In the genomic region with DNA sequence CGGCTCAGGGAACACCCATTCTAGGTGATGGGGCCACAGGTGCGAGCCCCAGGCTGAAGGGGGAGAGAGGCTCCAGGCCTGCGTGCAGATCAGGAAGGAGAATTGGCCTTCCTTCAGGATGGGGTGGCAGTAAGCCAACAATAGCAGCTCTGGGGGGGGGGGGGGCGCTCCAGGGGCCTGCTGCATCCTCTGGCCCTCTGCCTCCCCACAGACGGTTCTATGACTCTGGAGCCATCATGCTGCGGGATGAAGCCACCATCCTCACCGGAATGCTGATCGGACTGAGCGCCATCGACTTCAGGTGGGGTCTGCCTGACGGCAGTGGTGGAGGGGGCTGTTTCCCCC, we compare ENCODE assay signal across 14 cellular contexts. TPM values are rescaled to one million over a fixed set of nuclear protein-coding genes. Genes with fewer than 3 reads are reported as not detected.
DNase-seq lines count a peak whose midpoint lies in the region; ATAC-seq, FAIRE-seq and TF ChIP-seq lines count a peak whose summit lies in the region.
"Had no signal": no experiment of that assay in that cellular context is flagged by ENCODE, and none has a peak within 500 bp of the region (broad histone marks: within the 10 kb centered on the region; RNA-seq: fewer than 3 reads in every experiment).

No MANE protein-coding gene starts in this region.

- peaks cover 19% of the 10 kb centered on the region for H3K27me3 Mint-ChIP-seq in activated naive CD8-positive, alpha-beta T cell
- peaks cover 54% of the 10 kb centered on the region for H3K27me3 Mint-ChIP-seq in activated naive CD8-positive, alpha-beta T cell treated with anti-CD3 and anti-CD28 coated beads for 36 hours
- peaks cover 69% of the 10 kb centered on the region for H3K27me3 Mint-ChIP-seq in stimulated activated memory B cell treated with anti-CD40 and anti-IgM and Interleukin-4, amounts not matched to agents 10 μg/mL and 1 μg/mL and 100 μg/mL, for 72 hours

- intact Hi-C loops in OCI-LY7 (cut with micrococcal nuclease; ENCODE audit: unreplicated experiment) = no loop called here

- ATAC-seq in stimulated activated memory B cell treated with anti-CD40 and anti-IgM and Interleukin-4, amounts not matched to agents 10 μg/mL and 1 μg/mL and 100 μg/mL, for 72 hours = no peak
- ATAC-seq in HG03108 (IDR thresholded peaks at IDR 0.05; ENCODE audit: unreplicated experiment) = no peak

- TF ChIP-seq CTCF in OCI-LY7 (conservative IDR thresholded peaks at IDR 0.05; ENCODE audit: low read length) = no peak
- TF ChIP-seq CTCF in epithelial cell of proximal tubule (conservative IDR thresholded peaks at IDR 0.05; ENCODE audit: low read depth, low read length) = no peak

- peak overlapping the region; percentile 71 for H3K4me3 Mint-ChIP-seq in activated naive CD8-positive, alpha-beta T cell
- H3K4me3 Mint-ChIP-seq in activated naive CD8-positive, alpha-beta T cell treated with anti-CD3 and anti-CD28 coated beads for 36 hours = no peak overlapping the region
- peak overlapping the region; percentile 18 for H3K4me3 Mint-ChIP-seq in stimulated activated memory B cell treated with anti-CD40 and anti-IgM and Interleukin-4, amounts not matched to agents 10 μg/mL and 1 μg/mL and 100 μg/mL, for 72 hours

- no peaks in the 10 kb centered on the region for H3K9me3 Mint-ChIP-seq in activated naive CD8-positive, alpha-beta T cell (ENCODE audit: low read depth)
- H3K9me3 Mint-ChIP-seq in activated naive CD8-positive, alpha-beta T cell treated with anti-CD3 and anti-CD28 coated beads for 36 hours = no peaks in the 10 kb centered on the region
- H3K9me3 Mint-ChIP-seq in stimulated activated memory B cell treated with anti-CD40 and anti-IgM and Interleukin-4, amounts not matched to agents 10 μg/mL and 1 μg/mL and 100 μg/mL, for 72 hours = no peaks in the 10 kb centered on the region

- peak overlapping the region; percentile 61 for H3K4me3 ChIP-seq in OCI-LY7 (ENCODE audit: low read depth, low read length, poor library complexity, severe bottlenecking)
- peak overlapping the region; percentile 49 for H3K4me3 ChIP-seq in epithelial cell of proximal tubule (ENCODE audit: low read depth, low read length)
- H3K4me3 ChIP-seq: BLaER1 treated with 17β-estradiol and CSF1 and Interleukin-3, amounts not matched to agents 10 nM and 100 nM had no signal

- H3K36me3 Mint-ChIP-seq in activated naive CD8-positive, alpha-beta T cell = peaks cover 2% of the 10 kb centered on the region
- peaks cover 8% of the 10 kb centered on the region for H3K36me3 Mint-ChIP-seq in activated naive CD8-positive, alpha-beta T cell treated with anti-CD3 and anti-CD28 coated beads for 36 hours
- H3K36me3 Mint-ChIP-seq in stimulated activated memory B cell treated with anti-CD40 and anti-IgM and Interleukin-4, amounts not matched to agents 10 μg/mL and 1 μg/mL and 100 μg/mL, for 72 hours = peaks cover 14% of the 10 kb centered on the region

- no peak for DNase-seq in activated naive CD8-positive, alpha-beta T cell treated with anti-CD3 and anti-CD28 coated beads for 36 hours
- DNase-seq in OCI-LY7 (ENCODE audit: low spot score) (no peak), epithelial cell of proximal tubule (ENCODE audit: low read depth) (no peak), GF-D8 (lab: John Stamatoyannopoulos, UW) (no peak), GM12891 (ENCODE audit: insufficient read length, low spot score) (no peak)
- DNase-seq: GOT3, NCI-H226, occipital lobe had no signal

- peaks cover 4% of the 10 kb centered on the region; the same call in 1 of the 2 replicates for H3K36me3 ChIP-seq in OCI-LY7 (ENCODE audit: insufficient read depth, low read length)

- H3K4me2 ChIP-seq in OCI-LY7 (ENCODE audit: low read length) = peak overlapping the region; percentile 59; the same call in 1 of the 2 replicates

- peaks cover 5% of the 10 kb centered on the region for H3K4me1 ChIP-seq in OCI-LY7 (ENCODE audit: insufficient read depth, low read length, poor library complexity, severe bottlenecking)

- no peaks in the 10 kb centered on the region for H3K9me3 ChIP-seq in OCI-LY7 (ENCODE audit: low read length)

- no peaks in the 10 kb centered on the region for H3K79me2 ChIP-seq in OCI-LY7 (ENCODE audit: insufficient read depth, low read depth, low read length)

- no TSS peak for BruUV-seq in OCI-LY7 (replicated peaks; lab: Mats Ljungman, UMichigan)

- TF ChIP-seq POLR2A in GM12891 (IDR thresholded peaks at IDR 0.05; ENCODE audit: low read depth, low read length) = no peak

- FAIRE-seq in GM12891 (lab: Jason Lieb, UNC) = no peak
- FAIRE-seq: islet of Langerhans had no signal

- no peaks in the 10 kb centered on the region for H3K9me2 ChIP-seq in OCI-LY7 (ENCODE audit: insufficient read depth, low read length)

- H3K27ac Mint-ChIP-seq in activated naive CD8-positive, alpha-beta T cell = no peak overlapping the region
- no peak overlapping the region for H3K27ac Mint-ChIP-seq in activated naive CD8-positive, alpha-beta T cell treated with anti-CD3 and anti-CD28 coated beads for 36 hours
- no peak overlapping the region for H3K27ac Mint-ChIP-seq in stimulated activated memory B cell treated with anti-CD40 and anti-IgM and Interleukin-4, amounts not matched to agents 10 μg/mL and 1 μg/mL and 100 μg/mL, for 72 hours

- no peak overlapping the region for H3K27ac ChIP-seq in OCI-LY7 (ENCODE audit: low read depth, low read length, poor library complexity, severe bottlenecking)
- H3K27ac ChIP-seq: BLaER1 treated with 17β-estradiol and CSF1 and Interleukin-3, amounts not matched to agents 10 nM and 100 nM had no signal

- H2AFZ ChIP-seq in OCI-LY7 (ENCODE audit: low read length) = no peak overlapping the region

- peaks cover 22% of the 10 kb centered on the region for H3K4me1 Mint-ChIP-seq in activated naive CD8-positive, alpha-beta T cell (ENCODE audit: low read depth)
- peaks cover 12% of the 10 kb centered on the region for H3K4me1 Mint-ChIP-seq in activated naive CD8-positive, alpha-beta T cell treated with anti-CD3 and anti-CD28 coated beads for 36 hours
- H3K4me1 Mint-ChIP-seq in stimulated activated memory B cell treated with anti-CD40 and anti-IgM and Interleukin-4, amounts not matched to agents 10 μg/mL and 1 μg/mL and 100 μg/mL, for 72 hours = peaks cover 23% of the 10 kb centered on the region

- no peaks in the 10 kb centered on the region for H4K20me1 ChIP-seq in OCI-LY7 (ENCODE audit: insufficient read depth, low read length)

- POLR2A ChIA-PET in OCI-LY7 (lab: Charles Lee) = interaction anchor here (1.2 kb wide), 1 partner anchor 13 kb away, joined by 3 read pairs; no protein-coding TSS in a partner anchor

- CTCF ChIA-PET in OCI-LY7 (lab: Charles Lee; ENCODE audit: unreplicated experiment) = interaction anchor here (0.6 kb wide), 2 partner anchors 22 to 56 kb away, joined by 3 to 4 read pairs; no protein-coding TSS in a partner anchor

TF ChIP-seq in GM12891, 5 proteins besides CTCF, POLR2A, EP300 and RAD21:
- TF ChIP-seq PAX5 (IDR thresholded peaks at IDR 0.05; ENCODE audit: insufficient read depth, low read length, severe bottlenecking) (no peak), POU2F2 (IDR thresholded peaks at IDR 0.05; ENCODE audit: low read depth, low read length) (no peak), SPI1 (IDR thresholded peaks at IDR 0.05; ENCODE audit: low read depth, low read length) (no peak), POLR2AphosphoS5 (IDR thresholded peaks at IDR 0.05; ENCODE audit: low read depth, low read length) (no peak), TAF1 (IDR thresholded peaks at IDR 0.05; ENCODE audit: low read depth, low read length) (no peak)
TF ChIP-seq in GM12891: peak in this region for 0.

RNA-seq across cellular contexts. Expression of gene RUNDC3A, which starts 6.1 kb away (rescaled TPM):
- total RNA-seq in activated naive CD8-positive, alpha-beta T cell treated with anti-CD3 and anti-CD28 coated beads for 36 hours = under 1 TPM; 0.08 to 0.16 TPM
- total RNA-seq in OCI-LY7 (2014; rRNA removed; shearing (Covaris generic)) = 0.09 TPM in 1 of 2 replicates, not detected in the other
- 0.24 TPM in 1 of 2 replicates, not detected in the other for total RNA-seq in OCI-LY7 (2022)
- 0.07 and 2.2 TPM in 2 replicates for total RNA-seq in epithelial cell of proximal tubule
- 0.15 TPM for polyA plus RNA-seq in GM12891 (2012; ENCODE audit: low read depth, missing spikeins)

RNA-seq across cellular contexts. Expression of gene SLC25A39, which starts 10.1 kb away (rescaled TPM):
- total RNA-seq in activated naive CD8-positive, alpha-beta T cell treated with anti-CD3 and anti-CD28 coated beads for 36 hours = 100 to 1,000 TPM; 193 to 200 TPM
- total RNA-seq in OCI-LY7 (2014; rRNA removed; shearing (Covaris generic)) = 135 and 156 TPM in 2 replicates
- total RNA-seq in OCI-LY7 (2022) (142 and 159 TPM in 2 replicates), epithelial cell of proximal tubule (161 and 197 TPM in 2 replicates)
- 111 TPM for polyA plus RNA-seq in GM12891 (2012; ENCODE audit: low read depth, missing spikeins)

RNA-seq across cellular contexts. Expression of gene GRN, which starts 30.6 kb away (rescaled TPM):
- total RNA-seq in activated naive CD8-positive, alpha-beta T cell treated with anti-CD3 and anti-CD28 coated beads for 36 hours = 10 to 100 TPM; 34.4 to 36.1 TPM
- 185 and 203 TPM in 2 replicates for total RNA-seq in OCI-LY7 (2014; rRNA removed; shearing (Covaris generic))
- total RNA-seq in OCI-LY7 (2022) (228 and 247 TPM in 2 replicates), epithelial cell of proximal tubule (195 and 567 TPM in 2 replicates)
- polyA plus RNA-seq in GM12891 (2012; ENCODE audit: low read depth, missing spikeins) = 208 TPM

RNA-seq across cellular contexts. Expression of gene SLC4A1, which starts 46.6 kb away (rescaled TPM):
- not detected for total RNA-seq in activated naive CD8-positive, alpha-beta T cell treated with anti-CD3 and anti-CD28 coated beads for 36 hours
- total RNA-seq in OCI-LY7 (2014; rRNA removed; shearing (Covaris generic)) = not detected in 2 replicates
- total RNA-seq in OCI-LY7 (2022) = not detected in 2 replicates
- not detected in 2 replicates for total RNA-seq in epithelial cell of proximal tubule
- 0.03 TPM for polyA plus RNA-seq in GM12891 (2012; ENCODE audit: low read depth, missing spikeins)
- polyA plus RNA-seq: esophagus had no signal

RNA-seq across cellular contexts. Expression of gene FAM171A2, which starts 49.2 kb away (rescaled TPM):
- total RNA-seq in activated naive CD8-positive, alpha-beta T cell treated with anti-CD3 and anti-CD28 coated beads for 36 hours = under 1 TPM; 0.14 to 0.19 TPM
- 3.4 and 8.8 TPM in 2 replicates for total RNA-seq in OCI-LY7 (2014; rRNA removed; shearing (Covaris generic))
- total RNA-seq in OCI-LY7 (2022) (4.2 and 4.6 TPM in 2 replicates), epithelial cell of proximal tubule (8.0 and 15.0 TPM in 2 replicates)
- 0.98 TPM for polyA plus RNA-seq in GM12891 (2012; ENCODE audit: low read depth, missing spikeins)
